1 cellular context compared by ENCODE assay signal in genomic region chr20:25014816-25015215, GRCh38.
TF ChIP-seq lines count a peak whose summit lies in the region.

No MANE protein-coding gene starts in this region.

TF ChIP-seq in H1, 55 proteins besides CTCF, POLR2A, EP300 and RAD21:
- TF ChIP-seq ZNF274 (IDR thresholded peaks at IDR 0.05; ENCODE audit: borderline replicate concordance, extremely low read depth, low read length) (no peak), POLR2AphosphoS5 (IDR thresholded peaks at IDR 0.05; ENCODE audit: low read depth, low read length) (no peak), POU5F1 (IDR thresholded peaks at IDR 0.05; ENCODE audit: low read depth, low read length) (no peak), YY1 (IDR thresholded peaks at IDR 0.05; ENCODE audit: low read depth, low read length) (no peak), SP1 (IDR thresholded peaks at IDR 0.05; ENCODE audit: low read depth, low read length) (no peak), ASH2L (IDR thresholded peaks at IDR 0.05; ENCODE audit: low read length) (no peak), MAFK (IDR thresholded peaks at IDR 0.05; ENCODE audit: low read depth, low read length) (no peak), HDAC2 (IDR thresholded peaks at IDR 0.05; ENCODE audit: borderline replicate concordance in 1 of 2, low read depth in 2 of 2, low read length in 2 of 2) (no peak), TCF12 (IDR thresholded peaks at IDR 0.05; ENCODE audit: low read depth, low read length) (no peak), SIRT6 (IDR thresholded peaks at IDR 0.05; ENCODE audit: low read length) (no peak)
